In genomic region chr13:42039457-42039945, GRCh38 we compare ENCODE assay signal across 8 cellular contexts. TPM values are rescaled to one million over a fixed set of nuclear protein-coding genes. Genes with fewer than 3 reads are reported as not detected.
DNase-seq lines count a peak whose midpoint lies in the region; ATAC-seq and TF ChIP-seq lines count a peak whose summit lies in the region.

No MANE protein-coding gene starts in this region.

- H2BK120ac ChIP-seq in mesendoderm (ENCODE audit: low read depth, low read length), result no peak overlapping the region

- H3K36me3 ChIP-seq in A673 (ENCODE audit: insufficient read depth, low read length, poor library complexity, severe bottlenecking), result no peaks in the 10 kb centered on the region
- no peaks in the 10 kb centered on the region for H3K36me3 ChIP-seq in mesendoderm (ENCODE audit: control insufficient read depth, insufficient read depth, low read length)
- H3K36me3 ChIP-seq in vagina, result no peaks in the 10 kb centered on the region

- H3K79me2 ChIP-seq in mesendoderm (ENCODE audit: control insufficient read depth, insufficient read depth, low read length), result no peaks in the 10 kb centered on the region

- DNase-seq in A673 (ENCODE audit: low spot score) (no peak), NB4 (ENCODE audit: low read depth) (no peak), mesendoderm (no peak), vagina (ENCODE audit: extremely low spot score in 2 of 2) (no peak), AML-193 (lab: John Stamatoyannopoulos, UW) (no peak)

- peaks cover 2% of the 10 kb centered on the region for H3K79me1 ChIP-seq in mesendoderm (ENCODE audit: low read length)

- H3K4ac ChIP-seq in mesendoderm (ENCODE audit: low read depth, low read length), result no peak overlapping the region

- POLR2A ChIA-PET in A673 (lab: Charles Lee; ENCODE audit: low non-redundant PET), result no interaction called here

- H4K8ac ChIP-seq in mesendoderm (ENCODE audit: low read depth, low read length), result no peak overlapping the region

- H3K23ac ChIP-seq in mesendoderm (ENCODE audit: low read length), result no peak overlapping the region

- ATAC-seq in GM19023 (IDR thresholded peaks at IDR 0.05; ENCODE audit: unreplicated experiment) (peak; percentile 11), GM21717 (IDR thresholded peaks at IDR 0.05; ENCODE audit: unreplicated experiment) (no peak)

- H3K18ac ChIP-seq in mesendoderm (ENCODE audit: low read length), result peak overlapping the region; percentile 98

- H3K56ac ChIP-seq in mesendoderm (ENCODE audit: low read length), result peak overlapping the region; percentile 92

- TF ChIP-seq CTCF in A673 (conservative IDR thresholded peaks at IDR 0.05; ENCODE audit: low read depth, low read length) (no peak), NB4 (IDR thresholded peaks at IDR 0.05; ENCODE audit: low read depth, low read length) (no peak), vagina (IDR thresholded peaks at IDR 0.05) (no peak)

- intact Hi-C loops in A673 (cut with micrococcal nuclease; ENCODE audit: unreplicated experiment), result no loop called here
- intact Hi-C loops in vagina (cut with DNase I), result no loop called here

- no peak overlapping the region for H4K5ac ChIP-seq in mesendoderm (ENCODE audit: low read length)

- peak overlapping the region; percentile 87 for H3K4me2 ChIP-seq in mesendoderm (ENCODE audit: low read length)

- TSS peak; percentile 65 for BruUV-seq in A673 (replicated peaks; lab: Mats Ljungman, UMichigan)

- CTCF ChIA-PET in A673 (lab: Charles Lee), result no interaction called here

- H3K9ac ChIP-seq in mesendoderm (ENCODE audit: low read length), result peak overlapping the region; percentile 76

- peak overlapping the region; percentile 75 for H3K4me3 ChIP-seq in A673 (ENCODE audit: low read depth, low read length, poor library complexity, severe bottlenecking)
- H3K4me3 ChIP-seq in NB4 (ENCODE audit: low read depth, low read length), result peak overlapping the region; percentile 58
- peak overlapping the region; percentile 60 for H3K4me3 ChIP-seq in mesendoderm (ENCODE audit: low read length)
- peak overlapping the region; percentile 77 to 89 for H3K4me3 ChIP-seq in vagina

- no peak overlapping the region for H3K27ac ChIP-seq in A673 (ENCODE audit: low read depth, low read length, poor library complexity, severe bottlenecking)
- peak overlapping the region; percentile 83 for H3K27ac ChIP-seq in cingulate gyrus (ENCODE audit: low read depth, low read length)
- no peak overlapping the region for H3K27ac ChIP-seq in mesendoderm (ENCODE audit: low read depth, low read length)
- peak overlapping the region; percentile 95 for H3K27ac ChIP-seq in vagina

- H3K27me3 ChIP-seq in A673 (replicated peaks; ENCODE audit: insufficient read depth, low read depth, low read length, poor library complexity), result no peaks in the 10 kb centered on the region
- peaks cover 3% of the 10 kb centered on the region for H3K27me3 ChIP-seq in mesendoderm (ENCODE audit: insufficient read depth, low read length, poor library complexity)
- H3K27me3 ChIP-seq in vagina, result no peaks in the 10 kb centered on the region

- WGBS in mesendoderm (ENCODE audit: extremely low coverage, insufficient coverage, low lambda C conversion rate), result no CpG with 5 or more reads among the region's 14 CpGs

- H3K9me3 ChIP-seq in A673 (ENCODE audit: low read depth, low read length, poor library complexity, severe bottlenecking), result peaks cover 8% of the 10 kb centered on the region
- no peaks in the 10 kb centered on the region for H3K9me3 ChIP-seq in vagina

- H2BK5ac ChIP-seq in mesendoderm (ENCODE audit: low read length), result no peak overlapping the region

- no peak for TF ChIP-seq POLR2A in NB4 (IDR thresholded peaks at IDR 0.05; ENCODE audit: extremely low read depth, insufficient read length)
- no peak for TF ChIP-seq POLR2A in vagina (IDR thresholded peaks at IDR 0.05)

- H2AK5ac ChIP-seq in mesendoderm (ENCODE audit: low read length), result no peak overlapping the region

- H2BK15ac ChIP-seq in mesendoderm (replicated peaks; ENCODE audit: low read depth), result no peak overlapping the region

- H3K4me1 ChIP-seq in A673 (ENCODE audit: insufficient read depth, low read length, poor library complexity, severe bottlenecking) (peaks cover 12% of the 10 kb centered on the region), mesendoderm (ENCODE audit: control insufficient read depth, low read depth, low read length) (peaks cover 5% of the 10 kb centered on the region), vagina (peaks cover 18% of the 10 kb centered on the region)

RNA-seq across cellular contexts. Expression of gene DGKH, which starts 8.9 kb away (rescaled TPM):
- total RNA-seq in A673 (2021) (13.1 and 13.8 TPM in 2 replicates), vagina (29.7 TPM)
- polyA plus RNA-seq in mesendoderm (2013, experiment 1 of 2), result 2.3 TPM
- 2.2 TPM for polyA plus RNA-seq in mesendoderm (2013, experiment 2 of 2)

Comparison
In these comparisons a context has a peak if more than half of its experiments do, and no peak if none do; other contexts are left out.
1. H3K27ac ChIP-seq: peak in cingulate gyrus (single experiment) and vagina (single experiment); none in A673 (single experiment) and mesendoderm (single experiment).
2. Peak in every context shown above with its lines, with median percentiles within 50 percentile points of each other: H3K4me3 ChIP-seq.